9 cellular contexts compared by ENCODE assay signal in genomic region chr11:12111482-12112149, GRCh38. TPM values are rescaled to one million over a fixed set of nuclear protein-coding genes. Genes with fewer than 3 reads are reported as not detected.
DNase-seq lines count a peak whose midpoint lies in the region; ATAC-seq and TF ChIP-seq lines count a peak whose summit lies in the region.
"Had no signal": no experiment of that assay in that cellular context is flagged by ENCODE, and none has a peak within 500 bp of the region (broad histone marks: within the 10 kb centered on the region; RNA-seq: fewer than 3 reads in every experiment).

No MANE protein-coding gene starts in this region.

- no peak overlapping the region for H2AK5ac ChIP-seq in mesendoderm (ENCODE audit: low read length)

- no peak overlapping the region for H3K56ac ChIP-seq in mesendoderm (ENCODE audit: low read length)

- WGBS in heart right ventricle, 2 donors = 22 to 34% methylated on average over 13 of the region's 13 CpGs
- WGBS in mesendoderm (ENCODE audit: extremely low coverage, insufficient coverage, low lambda C conversion rate) = no CpG with 5 or more reads among the region's 13 CpGs
- WGBS in aorta, 2 donors = 4 to 7% methylated on average over 13 of the region's 13 CpGs

- H2BK15ac ChIP-seq in mesendoderm (replicated peaks; ENCODE audit: low read depth) = no peak overlapping the region

- no peak overlapping the region for H3K4ac ChIP-seq in mesendoderm (ENCODE audit: low read depth, low read length)

- peak overlapping the region; percentile 49 for H3K9ac ChIP-seq in mesendoderm (ENCODE audit: low read length)
- H3K9ac ChIP-seq: parathyroid adenoma had no signal

- H2BK5ac ChIP-seq in mesendoderm (ENCODE audit: low read length) = no peak overlapping the region

- intact Hi-C loops in heart right ventricle (cut with DNase I) (loop anchor here in 5 of 10 donors (2.0 to 10.0 kb wide), 5 partner anchors 25 to 126 kb away; no protein-coding TSS in a partner anchor), Right ventricle myocardium inferior (cut with DNase I) (loop anchor here (2.0 kb wide), 2 partner anchors 23 to 47 kb away; no protein-coding TSS in a partner anchor), aorta (cut with DNase I) (loop anchor here (2.0 to 10.0 kb wide), 4 partner anchors 21 to 126 kb away; no protein-coding TSS in a partner anchor)

- no peak for TF ChIP-seq CTCF in heart right ventricle (IDR thresholded peaks at IDR 0.05)

- no peak overlapping the region for H3K18ac ChIP-seq in mesendoderm (ENCODE audit: low read length)

- H3K27me3 ChIP-seq in heart right ventricle = no peaks in the 10 kb centered on the region
- H3K27me3 ChIP-seq in mesendoderm (ENCODE audit: insufficient read depth, low read length, poor library complexity) = no peaks in the 10 kb centered on the region
- H3K27me3 ChIP-seq in aorta (ENCODE audit: control insufficient read depth in 1 of 2, insufficient read depth in 2 of 2, low read length in 1 of 2) = no peaks in the 10 kb centered on the region

- H4K8ac ChIP-seq in mesendoderm (ENCODE audit: low read depth, low read length) = no peak overlapping the region

- peak overlapping the region; percentile 95 for H3K4me2 ChIP-seq in mesendoderm (ENCODE audit: low read length)

- H2BK120ac ChIP-seq in mesendoderm (ENCODE audit: low read depth, low read length) = no peak overlapping the region

- H3K9me3 ChIP-seq in heart right ventricle (no peaks in the 10 kb centered on the region), aorta (ENCODE audit: control insufficient read depth, low read length) (no peaks in the 10 kb centered on the region)

- H3K79me2 ChIP-seq in mesendoderm (ENCODE audit: control insufficient read depth, insufficient read depth, low read length) = no peaks in the 10 kb centered on the region
- H3K79me2 ChIP-seq: parathyroid adenoma had no signal

- H3K27ac ChIP-seq in heart right ventricle (peak overlapping the region; percentile 36 to 89 (median 87)), cingulate gyrus (ENCODE audit: low read depth, low read length) (peak overlapping the region; percentile 39), mesendoderm (ENCODE audit: low read depth, low read length) (no peak overlapping the region), aorta (ENCODE audit: low read depth in 1 of 2, low read length in 2 of 2) (peak overlapping the region; percentile 83 to 90)
- H3K27ac ChIP-seq: parathyroid adenoma had no signal

- H3K4me3 ChIP-seq in heart right ventricle = peak overlapping the region; percentile 72 to 97 (median 89)
- H3K4me3 ChIP-seq in mesendoderm (ENCODE audit: low read length) = no peak overlapping the region
- H3K4me3 ChIP-seq in aorta (ENCODE audit: low read length in 2 of 2) = peak overlapping the region; percentile 63 to 69

- H3K23ac ChIP-seq in mesendoderm (ENCODE audit: low read length) = no peak overlapping the region

- H4K5ac ChIP-seq in mesendoderm (ENCODE audit: low read length) = no peak overlapping the region

- H3K4me1 ChIP-seq in heart right ventricle (peaks cover 9 to 60% (median 41%) of the 10 kb centered on the region in 9 donors), mesendoderm (ENCODE audit: control insufficient read depth, low read depth, low read length) (peaks cover 4% of the 10 kb centered on the region), aorta (ENCODE audit: control insufficient read depth in 1 of 2, insufficient read depth in 2 of 2, low read length in 2 of 2) (peaks cover 2 to 8% of the 10 kb centered on the region in 2 donors)

- ATAC-seq in heart right ventricle (peak in 4 of 8 donors; percentile 1 to 2 (median 1)), Right ventricle myocardium inferior (no peak), aorta (ENCODE audit: low FRiP score) (peak; percentile 0), GM19035 (IDR thresholded peaks at IDR 0.05; ENCODE audit: unreplicated experiment) (no peak)

- DNase-seq in heart right ventricle (no peak), Right ventricle myocardium inferior (ENCODE audit: missing footprints) (no peak), mesendoderm (no peak), aorta (peak; percentile 65 to 81), NCI-H526 (lab: John Stamatoyannopoulos, UW) (no peak), dedifferentiated amniotic fluid mesenchymal stem cell (ENCODE audit: extremely low spot score) (no peak)

- no peaks in the 10 kb centered on the region for H3K79me1 ChIP-seq in mesendoderm (ENCODE audit: low read length)

- H3K36me3 ChIP-seq in heart right ventricle (no peaks in the 10 kb centered on the region), mesendoderm (ENCODE audit: control insufficient read depth, insufficient read depth, low read length) (no peaks in the 10 kb centered on the region), aorta (ENCODE audit: control insufficient read depth in 1 of 2, insufficient read depth in 2 of 2, low read length in 1 of 2) (peaks cover 0 to under 1% of the 10 kb centered on the region in 2 donors)

RNA-seq across cellular contexts. Expression of gene MICAL2, which starts 1.2 kb away (rescaled TPM):
- 10 to 100 TPM; 38.1 to 95.7 (median 72.7) TPM for total RNA-seq in heart right ventricle
- 10 to 100 TPM; 32.5 to 57.9 TPM for polyA plus RNA-seq in heart right ventricle
- total RNA-seq in Right ventricle myocardium inferior = 42.0 TPM
- polyA plus RNA-seq in mesendoderm (2013, experiment 1 of 2) = 6.5 TPM
- polyA plus RNA-seq in mesendoderm (2013, experiment 2 of 2) = 7.2 TPM
- 100 to 1,000 TPM; 315 to 605 TPM for total RNA-seq in aorta
- 100 to 1,000 TPM in 1 of 2 donors, 10 to 100 TPM in 1; 87.7 to 245 TPM for polyA plus RNA-seq in aorta

Comparison
In these comparisons a context has a peak if more than half of its experiments do, and no peak if none do; other contexts are left out.
1. DNase-seq: peak in aorta (2 of 2); none in heart right ventricle (0 of 2), Right ventricle myocardium inferior (single experiment), mesendoderm (single experiment), NCI-H526 (0 of 2) and dedifferentiated amniotic fluid mesenchymal stem cell (single experiment).